1 cellular context compared by ENCODE assay signal in genomic region chr7:131605280-131605878, GRCh38.
TF ChIP-seq lines count a peak whose summit lies in the region.

No MANE protein-coding gene starts in this region.

TF ChIP-seq in HepG2, 621 proteins besides CTCF, POLR2A, EP300 and RAD21 (continued from another document):
- TF ChIP-seq RNF219 (CRISPR knock-in tag; IDR thresholded peaks at IDR 0.05) = no peak
- no peak for TF ChIP-seq ZNF570 (CRISPR knock-in tag; IDR thresholded peaks at IDR 0.05; ENCODE audit: borderline replicate concordance)
- no peak for TF ChIP-seq IKZF4 (CRISPR knock-in tag; IDR thresholded peaks at IDR 0.05; ENCODE audit: borderline replicate concordance, low read depth, not compliant biosample characterization)
- no peak for TF ChIP-seq PRMT3 (CRISPR knock-in tag; IDR thresholded peaks at IDR 0.05; ENCODE audit: borderline replicate concordance, low read depth)
